Comparison of ENCODE assay signal across 8 cellular contexts in the genomic region with DNA sequence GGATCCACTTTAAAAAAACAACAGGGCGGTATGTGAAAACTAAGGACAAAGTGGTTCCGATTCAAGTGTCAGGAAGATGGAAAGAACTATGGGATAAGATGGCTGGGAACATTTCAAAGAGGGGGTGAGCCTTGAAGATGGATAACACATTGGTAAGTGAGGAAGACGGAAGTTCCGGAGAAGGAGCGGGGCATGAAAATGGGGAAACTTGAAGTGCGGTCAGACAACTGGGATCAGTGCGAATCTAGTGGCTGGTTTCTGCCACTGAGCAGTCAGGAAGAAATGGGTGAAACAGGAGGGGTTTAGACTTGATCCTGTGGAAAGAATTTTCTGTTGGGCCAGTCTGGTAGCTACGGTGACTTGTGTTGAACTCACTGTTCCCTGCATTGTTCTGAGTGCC. TPM values are rescaled to one million over a fixed set of nuclear protein-coding genes. Genes with fewer than 3 reads are reported as not detected.
DNase-seq lines count a peak whose midpoint lies in the region; ATAC-seq and TF ChIP-seq lines count a peak whose summit lies in the region.

No MANE protein-coding gene starts in this region.

- H3K4me3 ChIP-seq in BLaER1 (peak overlapping the region; percentile 94), MM.1S (ENCODE audit: low read length) (peak overlapping the region; percentile 83), colonic mucosa (no peak overlapping the region)

- ATAC-seq in natural killer cell treated with Interleukin-12 subunit alpha and Interleukin-12 subunit beta and Interleukin-15 and Interleukin-18, amount 100 ng/mL, for 72 hours = no peak
- no peak for ATAC-seq in GM19455 (IDR thresholded peaks at IDR 0.05; ENCODE audit: unreplicated experiment)
- ATAC-seq in GM19328 (IDR thresholded peaks at IDR 0.05; ENCODE audit: unreplicated experiment) = no peak
- no peak for ATAC-seq in GM19463 (IDR thresholded peaks at IDR 0.05; ENCODE audit: unreplicated experiment)
- no peak for ATAC-seq in HG02852 (IDR thresholded peaks at IDR 0.05; ENCODE audit: unreplicated experiment)

- no peak overlapping the region for H2AFZ ChIP-seq in MM.1S (ENCODE audit: low read length)

- H3K36me3 ChIP-seq in BLaER1 = peaks cover 41% of the 10 kb centered on the region
- H3K36me3 ChIP-seq in MM.1S (replicated peaks; ENCODE audit: insufficient read depth, low read length) = no peaks in the 10 kb centered on the region
- H3K36me3 ChIP-seq in colonic mucosa = no peaks in the 10 kb centered on the region

- H3K9me3 ChIP-seq in BLaER1 (no peaks in the 10 kb centered on the region), MM.1S (replicated peaks; ENCODE audit: insufficient read depth, low read length) (no peaks in the 10 kb centered on the region), colonic mucosa (no peaks in the 10 kb centered on the region)

- H4K20me1 ChIP-seq in BLaER1 = peaks cover 61% of the 10 kb centered on the region
- H4K20me1 ChIP-seq in MM.1S (ENCODE audit: insufficient read depth, low read length) = 0 out of 2 replicates have a peak, but pooled peaks cover 5% of the 10 kb centered on the region

- no peak for DNase-seq in MM.1S
- no peak for DNase-seq in colonic mucosa
- DNase-seq in natural killer cell treated with Interleukin-12 subunit alpha and Interleukin-12 subunit beta and Interleukin-15 and Interleukin-18, amount 100 ng/mL, for 72 hours (ENCODE audit: low spot score) = no peak

- H3K4me1 Mint-ChIP-seq in natural killer cell treated with Interleukin-12 subunit alpha and Interleukin-12 subunit beta and Interleukin-15 and Interleukin-18, amount 100 ng/mL, for 72 hours (ENCODE audit: low read depth in 2 of 2) = peaks cover 33 to 40% of the 10 kb centered on the region in 2 donors

- H3K79me2 ChIP-seq in MM.1S (ENCODE audit: low read length) = peaks cover 59% of the 10 kb centered on the region

- H3K27me3 ChIP-seq in BLaER1 (no peaks in the 10 kb centered on the region), MM.1S (replicated peaks; ENCODE audit: insufficient read depth, low read length) (no peaks in the 10 kb centered on the region), colonic mucosa (no peaks in the 10 kb centered on the region)

- no peaks in the 10 kb centered on the region for H3K9me3 Mint-ChIP-seq in natural killer cell treated with Interleukin-12 subunit alpha and Interleukin-12 subunit beta and Interleukin-15 and Interleukin-18, amount 100 ng/mL, for 72 hours

- TF ChIP-seq CTCF in MM.1S (IDR thresholded peaks at IDR 0.05; ENCODE audit: low read length) (no peak), colonic mucosa (IDR thresholded peaks at IDR 0.05) (no peak)

- peaks cover 21% of the 10 kb centered on the region for H3F3A ChIP-seq in MM.1S (ENCODE audit: insufficient read depth, low read length)

- intact Hi-C loops in colonic mucosa (cut with DNase I) = loop anchor here (5.0 kb wide), 1 partner anchor 39 kb away; no protein-coding TSS in a partner anchor

- no peaks in the 10 kb centered on the region for H3K36me3 Mint-ChIP-seq in natural killer cell treated with Interleukin-12 subunit alpha and Interleukin-12 subunit beta and Interleukin-15 and Interleukin-18, amount 100 ng/mL, for 72 hours

- no peaks in the 10 kb centered on the region for H3K9me2 ChIP-seq in MM.1S (replicated peaks; ENCODE audit: insufficient read depth, low read length)

- H3K4me2 ChIP-seq in BLaER1 (peak overlapping the region; percentile 76), MM.1S (ENCODE audit: low read depth, low read length) (peak overlapping the region; percentile 68)

- peaks cover 43% of the 10 kb centered on the region for H3K4me1 ChIP-seq in BLaER1
- peaks cover 48% of the 10 kb centered on the region for H3K4me1 ChIP-seq in MM.1S (ENCODE audit: low read length)
- peaks cover 9% of the 10 kb centered on the region for H3K4me1 ChIP-seq in colonic mucosa

- H3K27ac Mint-ChIP-seq in natural killer cell treated with Interleukin-12 subunit alpha and Interleukin-12 subunit beta and Interleukin-15 and Interleukin-18, amount 100 ng/mL, for 72 hours = peak overlapping the region; percentile 11 to 78

- peak overlapping the region; percentile 79 for H3K4me3 Mint-ChIP-seq in natural killer cell treated with Interleukin-12 subunit alpha and Interleukin-12 subunit beta and Interleukin-15 and Interleukin-18, amount 100 ng/mL, for 72 hours

- H3K27ac ChIP-seq in BLaER1 (no peak overlapping the region), MM.1S (ENCODE audit: low read length) (no peak overlapping the region), colonic mucosa (no peak overlapping the region)

- no peaks in the 10 kb centered on the region for H3K27me3 Mint-ChIP-seq in natural killer cell treated with Interleukin-12 subunit alpha and Interleukin-12 subunit beta and Interleukin-15 and Interleukin-18, amount 100 ng/mL, for 72 hours

- H3K9ac ChIP-seq in BLaER1 (peak overlapping the region; percentile 92; the same call in 1 of the 2 replicates), MM.1S (ENCODE audit: low read length) (peak overlapping the region; percentile 86; the same call in 1 of the 2 replicates), colonic mucosa (ENCODE audit: low read depth in 2 of 2, low read length in 2 of 2) (peak overlapping the region; percentile 84 to 90)

RNA-seq across cellular contexts. Expression of a gene that starts 1.2 kb away (rescaled TPM):
- total RNA-seq in colonic mucosa = 10 to 100 TPM; 43.5 to 45.8 TPM
- 10 to 100 TPM; 62.4 to 75.8 TPM for total RNA-seq in natural killer cell treated with Interleukin-12 subunit alpha and Interleukin-12 subunit beta and Interleukin-15 and Interleukin-18, amount 100 ng/mL, for 72 hours

RNA-seq across cellular contexts. Expression of a gene that starts 33.9 kb away (rescaled TPM):
- total RNA-seq in colonic mucosa = 10 to 100 TPM; 21.4 to 25.8 TPM
- total RNA-seq in natural killer cell treated with Interleukin-12 subunit alpha and Interleukin-12 subunit beta and Interleukin-15 and Interleukin-18, amount 100 ng/mL, for 72 hours = 10 to 100 TPM; 18.7 to 24.2 TPM

RNA-seq across cellular contexts. Expression of a gene that starts 34.0 kb away (rescaled TPM):
- under 1 TPM in 1 of 2 donors, not detected in 1; 0.32 TPM for total RNA-seq in colonic mucosa
- total RNA-seq in natural killer cell treated with Interleukin-12 subunit alpha and Interleukin-12 subunit beta and Interleukin-15 and Interleukin-18, amount 100 ng/mL, for 72 hours = not detected
